ENCODE assay signal across 1 cellular context in genomic region chr1:201126463-201126831, GRCh38.
TF ChIP-seq lines count a peak whose summit lies in the region.

No MANE protein-coding gene starts in this region.

TF ChIP-seq in HepG2, 621 proteins besides CTCF, POLR2A, EP300 and RAD21:
- TF ChIP-seq ZBTB40 (IDR thresholded peaks at IDR 0.05) (no peak), ZBTB40 (CRISPR knock-in tag; IDR thresholded peaks at IDR 0.05) (0 out of 2 replicates have a peak, but pooled peaks have one; percentile 36), ZHX2 (IDR thresholded peaks at IDR 0.05; ENCODE audit: low read depth) (no peak), ZHX2 (CRISPR knock-in tag; IDR thresholded peaks at IDR 0.05; ENCODE audit: borderline replicate concordance) (no peak), HOXA5 (CRISPR knock-in tag; IDR thresholded peaks at IDR 0.05) (no peak), ZNF3 (CRISPR knock-in tag; IDR thresholded peaks at IDR 0.05) (no peak), ZFYVE20 (CRISPR knock-in tag; IDR thresholded peaks at IDR 0.05; ENCODE audit: borderline replicate concordance, low read depth) (no peak), ZMYM3 (CRISPR knock-in tag; IDR thresholded peaks at IDR 0.05) (0 out of 2 replicates have a peak, but pooled peaks have one; percentile 26), ZNF383 (CRISPR knock-in tag; IDR thresholded peaks at IDR 0.05; ENCODE audit: borderline replicate concordance) (no peak), YEATS4 (CRISPR knock-in tag; IDR thresholded peaks at IDR 0.05; ENCODE audit: borderline replicate concordance) (no peak), MAFK (conservative IDR thresholded peaks at IDR 0.05 in 1 of 2, IDR thresholded peaks at IDR 0.05 in 1 of 2; ENCODE audit: low read length in 2 of 2) (no peak), ZNF232 (CRISPR knock-in tag; IDR thresholded peaks at IDR 0.05; ENCODE audit: borderline replicate concordance) (no peak), NPAS2 (CRISPR knock-in tag; IDR thresholded peaks at IDR 0.05; ENCODE audit: borderline replicate concordance) (no peak), ZNF609 (CRISPR knock-in tag; IDR thresholded peaks at IDR 0.05; ENCODE audit: borderline replicate concordance) (no peak), NFRKB (IDR thresholded peaks at IDR 0.05) (no peak), ZNF678 (CRISPR knock-in tag; IDR thresholded peaks at IDR 0.05) (no peak), ZFAT (CRISPR knock-in tag; conservative IDR thresholded peaks at IDR 0.05) (no peak)
